ENCODE assay signal across 11 cellular contexts in the genomic region with DNA sequence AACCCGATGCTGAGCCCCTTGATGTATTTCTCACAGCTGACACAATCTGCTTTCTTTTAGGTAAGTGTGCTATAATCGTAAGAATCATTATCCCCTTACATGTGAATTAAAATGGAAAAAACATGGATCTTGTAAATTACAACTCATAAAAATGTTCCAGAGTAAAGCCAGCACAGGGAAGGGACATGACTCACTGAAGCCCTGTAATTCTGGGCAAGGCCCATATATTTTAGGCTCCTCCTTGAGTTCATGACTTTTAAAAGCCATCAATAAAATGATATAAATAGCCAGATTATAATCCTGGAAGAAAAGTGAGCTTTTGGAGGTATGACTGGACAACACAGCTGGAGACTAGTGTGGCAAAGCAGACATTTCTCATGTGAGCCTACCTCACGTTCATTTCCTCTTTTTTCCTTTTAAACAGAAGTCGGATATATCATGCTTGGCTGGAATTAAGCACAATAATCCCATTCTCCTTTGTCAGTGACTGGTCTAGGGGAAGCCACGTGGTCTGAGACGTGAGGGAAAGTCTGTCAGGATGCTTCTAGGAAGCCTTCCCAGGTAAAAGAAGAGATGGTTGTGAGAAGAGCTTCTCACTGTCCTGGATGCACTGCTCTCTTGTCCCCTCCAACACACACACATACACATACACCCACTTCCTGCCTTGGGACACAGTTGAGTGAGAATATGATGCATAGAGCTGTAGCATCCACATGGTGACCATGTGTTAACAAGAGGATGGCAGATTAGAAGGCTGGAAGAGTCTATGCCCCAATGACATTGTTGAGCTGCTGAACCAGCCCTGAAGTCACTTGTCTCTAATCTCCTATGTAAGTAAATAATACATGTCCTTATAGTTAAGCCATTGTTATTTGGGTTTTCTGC.
DNase-seq lines count a peak whose midpoint lies in the region; ATAC-seq and TF ChIP-seq lines count a peak whose summit lies in the region.
"Had no signal": no experiment of that assay in that cellular context is flagged by ENCODE, and none has a peak within 500 bp of the region (broad histone marks: within the 10 kb centered on the region; RNA-seq: fewer than 3 reads in every experiment).

No MANE protein-coding gene starts in this region.

- H3K4me3 ChIP-seq in GM12865 (ENCODE audit: low read depth, low read length) (no peak overlapping the region), adipocyte (ENCODE audit: low read length) (peak overlapping the region; percentile 9), skeletal muscle tissue (ENCODE audit: low read length in 3 of 3) (no peak overlapping the region), esophagus squamous epithelium (no peak overlapping the region)

- H3K9ac ChIP-seq in adipocyte (ENCODE audit: low read length) (peak overlapping the region; percentile 72), skeletal muscle tissue (ENCODE audit: low read depth in 1 of 3, low read length in 3 of 3) (no peak overlapping the region)

- TF ChIP-seq CTCF in GM12865 (IDR thresholded peaks at IDR 0.05; ENCODE audit: insufficient read depth, low read depth, low read length, missing control alignments) (no peak), esophagus squamous epithelium (IDR thresholded peaks at IDR 0.05) (no peak)

- H3K36me3 ChIP-seq in adipocyte (ENCODE audit: control insufficient read depth, insufficient read depth, low read length, severe bottlenecking): no peaks in the 10 kb centered on the region
- H3K36me3 ChIP-seq in skeletal muscle tissue (ENCODE audit: control insufficient read depth in 3 of 3, insufficient read depth in 3 of 3, low read length in 3 of 3): no peaks in the 10 kb centered on the region
- H3K36me3 ChIP-seq in esophagus squamous epithelium: no peaks in the 10 kb centered on the region

- peaks cover 22% of the 10 kb centered on the region for H3K4me1 ChIP-seq in adipocyte (ENCODE audit: control insufficient read depth, insufficient read depth, low read length)
- peaks cover 5 to 11% (median 11%) of the 10 kb centered on the region in 3 donors for H3K4me1 ChIP-seq in skeletal muscle tissue (ENCODE audit: control insufficient read depth in 3 of 3, insufficient read depth in 3 of 3, low read length in 3 of 3)
- peaks cover 0 to 9% (median 0%) of the 10 kb centered on the region in 3 donors for H3K4me1 ChIP-seq in esophagus squamous epithelium

- H3K27ac ChIP-seq in skeletal muscle tissue (ENCODE audit: low read depth, low read length): peak overlapping the region; percentile 1
- peak overlapping the region in 2 of 4 donors; percentile 13 to 48 for H3K27ac ChIP-seq in esophagus squamous epithelium

- H3K9me3 ChIP-seq in adipocyte (ENCODE audit: control insufficient read depth, low read length) (no peaks in the 10 kb centered on the region), skeletal muscle tissue (ENCODE audit: control insufficient read depth in 3 of 3, low read length in 3 of 3) (no peaks in the 10 kb centered on the region), esophagus squamous epithelium (no peaks in the 10 kb centered on the region)

- intact Hi-C loops in left ventricle myocardium superior (cut with micrococcal nuclease) (no loop called here), esophagus squamous epithelium (cut with DNase I) (no loop called here)

- WGBS in esophagus squamous epithelium, 2 donors: 75 to 77% methylated on average over 6 of the region's 6 CpGs

- TF ChIP-seq POLR2A in esophagus squamous epithelium (IDR thresholded peaks at IDR 0.05): no peak

- no peaks in the 10 kb centered on the region for H3K27me3 ChIP-seq in adipocyte (replicated peaks; ENCODE audit: control insufficient read depth, insufficient read depth, low read length)
- no peaks in the 10 kb centered on the region for H3K27me3 ChIP-seq in skeletal muscle tissue (ENCODE audit: control insufficient read depth in 3 of 3, insufficient read depth in 3 of 3, low read length in 3 of 3)
- H3K27me3 ChIP-seq in esophagus squamous epithelium: no peaks in the 10 kb centered on the region

- ATAC-seq in left ventricle myocardium superior (peak; percentile 82), HG03571 (IDR thresholded peaks at IDR 0.05; ENCODE audit: unreplicated experiment) (no peak)

- DNase-seq in GM12865 (ENCODE audit: low read depth) (peak; percentile 8), adipocyte (ENCODE audit: low read depth) (peak; percentile 43), left ventricle myocardium superior (no peak), cerebellar cortex (ENCODE audit: low spot score) (no peak), esophagus squamous epithelium (lab: John Stamatoyannopoulos, UW) (no peak), OCI-M2 (lab: John Stamatoyannopoulos, UW; ENCODE audit: unreplicated experiment) (no peak)
- DNase-seq: activated T-cell treated with anti-CD3 and anti-CD28 coated beads, Interleukin-2, amount 50 U/mL, for 1 hour; CD4-positive, alpha-beta memory T cell; NCI-H1048 had no signal

Comparison
In these comparisons a context has a peak if more than half of its experiments do, and no peak if none do; other contexts are left out.
1. DNase-seq: peak in GM12865 (single experiment) and adipocyte (single experiment); none in left ventricle myocardium superior (single experiment), cerebellar cortex (single experiment), esophagus squamous epithelium (single experiment) and OCI-M2 (single experiment).